ENCODE assay signal across 11 cellular contexts in genomic region chr3:187021748-187022402, GRCh38.
DNase-seq lines count a peak whose midpoint lies in the region; ATAC-seq and FAIRE-seq lines count a peak whose summit lies in the region.
"Had no signal": no experiment of that assay in that cellular context is flagged by ENCODE, and none has a peak within 500 bp of the region (broad histone marks: within the 10 kb centered on the region; RNA-seq: fewer than 3 reads in every experiment).

No MANE protein-coding gene starts in this region.

- peak; percentile 84 for FAIRE-seq in GM18507 (lab: Jason Lieb, UNC)

- H3K23ac ChIP-seq in mesendoderm (ENCODE audit: low read length): no peak overlapping the region

- H3K4ac ChIP-seq in mesendoderm (ENCODE audit: low read depth, low read length): no peak overlapping the region

- no peak for DNase-seq in GM18507 (ENCODE audit: extremely low spot score, insufficient read length, low read depth)
- no peak for DNase-seq in mesendoderm
- no peak for DNase-seq in ureter (ENCODE audit: low spot score)
- DNase-seq in SJCRH30: no peak
- no peak for DNase-seq in COR-L47 (lab: John Stamatoyannopoulos, UW)
- no peak for DNase-seq in iPS-NIHi7 (ENCODE audit: extremely low spot score)
- DNase-seq: activated CD4-positive, alpha-beta T cell treated with anti-CD3 and anti-CD28 coated beads for 48 hours; midbrain; NCI-H1930 had no signal

- no peak overlapping the region for H2BK120ac ChIP-seq in mesendoderm (ENCODE audit: low read depth, low read length)

- H3K27ac ChIP-seq in mesendoderm (ENCODE audit: low read depth, low read length) (peak overlapping the region; percentile 34), SJCRH30 (no peak overlapping the region)

- H3K79me2 ChIP-seq in mesendoderm (ENCODE audit: control insufficient read depth, insufficient read depth, low read length): no peaks in the 10 kb centered on the region

- H3K4me2 ChIP-seq in mesendoderm (ENCODE audit: low read length): no peak overlapping the region

- peak; percentile 38 for ATAC-seq in GM21381 (IDR thresholded peaks at IDR 0.05; ENCODE audit: unreplicated experiment)
- ATAC-seq in HG03558 (IDR thresholded peaks at IDR 0.05; ENCODE audit: extremely low read depth, unreplicated experiment): peak; percentile 43

- H2BK15ac ChIP-seq in mesendoderm (replicated peaks; ENCODE audit: low read depth): no peak overlapping the region

- peak overlapping the region; percentile 26 for H3K56ac ChIP-seq in mesendoderm (ENCODE audit: low read length)

- H3K36me3 ChIP-seq in mesendoderm (ENCODE audit: control insufficient read depth, insufficient read depth, low read length) (no peaks in the 10 kb centered on the region), SJCRH30 (no peaks in the 10 kb centered on the region)

- peak overlapping the region; percentile 36 for H2BK5ac ChIP-seq in mesendoderm (ENCODE audit: low read length)

- no peak overlapping the region for H4K8ac ChIP-seq in mesendoderm (ENCODE audit: low read depth, low read length)

- H4K5ac ChIP-seq in mesendoderm (ENCODE audit: low read length): no peak overlapping the region

- H3K9ac ChIP-seq in mesendoderm (ENCODE audit: low read length): no peak overlapping the region

- no CpG with 5 or more reads among the region's 6 CpGs for WGBS in mesendoderm (ENCODE audit: extremely low coverage, insufficient coverage, low lambda C conversion rate)

- peak overlapping the region; percentile 22 for H3K18ac ChIP-seq in mesendoderm (ENCODE audit: low read length)

- H3K79me1 ChIP-seq in mesendoderm (ENCODE audit: low read length): peaks cover 4% of the 10 kb centered on the region

- H3K4me1 ChIP-seq in mesendoderm (ENCODE audit: control insufficient read depth, low read depth, low read length) (peaks cover 7% of the 10 kb centered on the region), SJCRH30 (no peaks in the 10 kb centered on the region)

- H3K9me3 ChIP-seq in SJCRH30 (replicated peaks): no peaks in the 10 kb centered on the region

- H3K27me3 ChIP-seq in mesendoderm (ENCODE audit: insufficient read depth, low read length, poor library complexity) (no peaks in the 10 kb centered on the region), SJCRH30 (no peaks in the 10 kb centered on the region)

- peak overlapping the region; percentile 12 for H2AK5ac ChIP-seq in mesendoderm (ENCODE audit: low read length)

- H3K4me3 ChIP-seq in mesendoderm (ENCODE audit: low read length) (no peak overlapping the region), SJCRH30 (no peak overlapping the region)
